ENCODE assay signal across 16 cellular contexts in genomic region chr1:157040802-157041201, GRCh38. TPM values are rescaled to one million over a fixed set of nuclear protein-coding genes. Genes with fewer than 3 reads are reported as not detected.
DNase-seq lines count a peak whose midpoint lies in the region; ATAC-seq, FAIRE-seq and TF ChIP-seq lines count a peak whose summit lies in the region.
"Had no signal": no experiment of that assay in that cellular context is flagged by ENCODE, and none has a peak within 500 bp of the region (broad histone marks: within the 10 kb centered on the region; RNA-seq: fewer than 3 reads in every experiment).

No MANE protein-coding gene starts in this region.

- H3K9ac ChIP-seq in adipocyte (ENCODE audit: low read length) = no peak overlapping the region

- H3K27ac ChIP-seq in A549 = no peak overlapping the region
- H3K27ac ChIP-seq in upper lobe of left lung = no peak overlapping the region
- H3K27ac ChIP-seq: gastroesophageal sphincter had no signal

- H3K4me1 Mint-ChIP-seq in type B pancreatic cell (ENCODE audit: unreplicated experiment) = peaks cover 54% of the 10 kb centered on the region

- H3K4me2 ChIP-seq in A549 = peak overlapping the region; percentile 4; the same call in 1 of the 3 replicates

- no peak overlapping the region for H3K27ac Mint-ChIP-seq in type B pancreatic cell

- no peak for FAIRE-seq in A549 (lab: Jason Lieb, UNC)
- FAIRE-seq: A204.1, D721Med had no signal

- DNase-seq in A549 (ENCODE audit: low read depth in 1 of 2, low spot score in 1 of 2) = no peak
- peak; percentile 86 for DNase-seq in HCEC 1CT
- peak; percentile 42 for DNase-seq in adipocyte (ENCODE audit: low read depth)
- DNase-seq in fibroblast of the aortic adventitia (ENCODE audit: low read depth) = peak; percentile 82
- no peak for DNase-seq in upper lobe of left lung
- no peak for DNase-seq in type B pancreatic cell (ENCODE audit: extremely low spot score, unreplicated experiment)
- DNase-seq: NCI-H2171, occipital lobe had no signal

- no peak overlapping the region for H3K4me3 Mint-ChIP-seq in type B pancreatic cell

- TF ChIP-seq RAD21 in A549 (conservative IDR thresholded peaks at IDR 0.05 in 1 of 2, IDR thresholded peaks at IDR 0.05 in 1 of 2) = no peak

- no peak for TF ChIP-seq EP300 in A549 (IDR thresholded peaks at IDR 0.05)
- no peak for TF ChIP-seq EP300 in upper lobe of left lung (IDR thresholded peaks at IDR 0.05)

- CTCF ChIA-PET in A549 (lab: Yijun Ruan, JAX) = interaction anchor here (1.4 kb wide), 1 partner anchor 94 kb away, joined by 3 read pairs; no protein-coding TSS in a partner anchor

- H3K9me3 ChIP-seq in A549 = no peaks in the 10 kb centered on the region
- H3K9me3 ChIP-seq in adipocyte (ENCODE audit: control insufficient read depth, low read length) = no peaks in the 10 kb centered on the region
- H3K9me3 ChIP-seq in upper lobe of left lung = no peaks in the 10 kb centered on the region
- H3K9me3 ChIP-seq: gastroesophageal sphincter had no signal

- POLR2A ChIA-PET in A549 (lab: Yijun Ruan, JAX) = no interaction called here

- TF ChIP-seq CTCF in A549 (IDR thresholded peaks at IDR 0.05) (no peak), fibroblast of the aortic adventitia (IDR thresholded peaks at IDR 0.05; ENCODE audit: insufficient read depth, low read length) (no peak), upper lobe of left lung (IDR thresholded peaks at IDR 0.05) (no peak), type B pancreatic cell (conservative IDR thresholded peaks at IDR 0.05) (no peak)

- H3K4me1 ChIP-seq in A549 = peaks cover 31% of the 10 kb centered on the region
- peaks cover 58% of the 10 kb centered on the region for H3K4me1 ChIP-seq in adipocyte (ENCODE audit: control insufficient read depth, insufficient read depth, low read length)
- H3K4me1 ChIP-seq in upper lobe of left lung = peaks cover 21 to 51% (median 31%) of the 10 kb centered on the region in 4 donors

- ATAC-seq in A549 (no peak), GM21447 (IDR thresholded peaks at IDR 0.05; ENCODE audit: unreplicated experiment) (no peak), upper lobe of left lung (ENCODE audit: low FRiP score in 2 of 2) (no peak), GM18511 (IDR thresholded peaks at IDR 0.05; ENCODE audit: unreplicated experiment) (no peak)
- ATAC-seq: activated CD4-positive, CD25-positive, alpha-beta regulatory T cell treated with anti-CD3 and anti-CD28 coated beads, Interleukin-2, amount 50 U/mL, for 24 hours; gastroesophageal sphincter had no signal

- H3K27me3 ChIP-seq in adipocyte (replicated peaks; ENCODE audit: control insufficient read depth, insufficient read depth, low read length) (no peaks in the 10 kb centered on the region), upper lobe of left lung (no peaks in the 10 kb centered on the region)
- H3K27me3 ChIP-seq: gastroesophageal sphincter had no signal

- 24% methylated on average over 1 of the region's 1 CpG for WGBS in A549 (ENCODE audit: missing lambda C conversion rate)
- WGBS in upper lobe of left lung, 2 donors = 76% methylated on average over 1 of the region's 1 CpG

- H3K27me3 Mint-ChIP-seq in type B pancreatic cell = no peaks in the 10 kb centered on the region

- H3K4me3 ChIP-seq in A549 = no peak overlapping the region
- peak overlapping the region; percentile 16 for H3K4me3 ChIP-seq in adipocyte (ENCODE audit: low read length)
- no peak overlapping the region for H3K4me3 ChIP-seq in fibroblast of the aortic adventitia (ENCODE audit: low read depth, low read length)
- H3K4me3 ChIP-seq in upper lobe of left lung = no peak overlapping the region
- H3K4me3 ChIP-seq: gastroesophageal sphincter, skin epidermis had no signal

- peaks cover 5% of the 10 kb centered on the region for H3K9me3 Mint-ChIP-seq in type B pancreatic cell

- H3K36me3 Mint-ChIP-seq in type B pancreatic cell = peaks cover 19% of the 10 kb centered on the region

- H3K36me3 ChIP-seq in adipocyte (ENCODE audit: control insufficient read depth, insufficient read depth, low read length, severe bottlenecking) = no peaks in the 10 kb centered on the region
- no peaks in the 10 kb centered on the region for H3K36me3 ChIP-seq in upper lobe of left lung
- H3K36me3 ChIP-seq: gastroesophageal sphincter had no signal

- TF ChIP-seq POLR2A in A549 (IDR thresholded peaks at IDR 0.05; ENCODE audit: low read length) (no peak), upper lobe of left lung (IDR thresholded peaks at IDR 0.05) (no peak)

TF ChIP-seq in A549, 52 proteins besides CTCF, POLR2A, EP300 and RAD21:
- no peak for TF ChIP-seq FOSB (CRISPR knock-in tag; IDR thresholded peaks at IDR 0.05)
- no peak for TF ChIP-seq NFE2L2 (conservative IDR thresholded peaks at IDR 0.05; ENCODE audit: low read length)
- no peak for TF ChIP-seq CHD2 (IDR thresholded peaks at IDR 0.05; ENCODE audit: low read length, partially characterized antibody)
- TF ChIP-seq ZFP36 (IDR thresholded peaks at IDR 0.05; ENCODE audit: borderline replicate concordance, partially characterized antibody) = no peak
- TF ChIP-seq, protein P1, sequence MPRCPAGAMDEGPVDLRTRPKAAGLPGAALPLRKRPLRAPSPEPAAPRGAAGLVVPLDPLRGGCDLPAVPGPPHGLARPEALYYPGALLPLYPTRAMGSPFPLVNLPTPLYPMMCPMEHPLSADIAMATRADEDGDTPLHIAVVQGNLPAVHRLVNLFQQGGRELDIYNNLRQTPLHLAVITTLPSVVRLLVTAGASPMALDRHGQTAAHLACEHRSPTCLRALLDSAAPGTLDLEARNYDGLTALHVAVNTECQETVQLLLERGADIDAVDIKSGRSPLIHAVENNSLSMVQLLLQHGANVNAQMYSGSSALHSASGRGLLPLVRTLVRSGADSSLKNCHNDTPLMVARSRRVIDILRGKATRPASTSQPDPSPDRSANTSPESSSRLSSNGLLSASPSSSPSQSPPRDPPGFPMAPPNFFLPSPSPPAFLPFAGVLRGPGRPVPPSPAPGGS (IDR thresholded peaks at IDR 0.05) = no peak
- TF ChIP-seq ELK1 (IDR thresholded peaks at IDR 0.05; ENCODE audit: low read depth, low read length) = no peak
- TF ChIP-seq PHF8 (IDR thresholded peaks at IDR 0.05; ENCODE audit: borderline replicate concordance, low read depth) = no peak
- TF ChIP-seq E2F6 (IDR thresholded peaks at IDR 0.05; ENCODE audit: borderline replicate concordance, low read depth) = no peak
- no peak for TF ChIP-seq POLR2AphosphoS2 (conservative IDR thresholded peaks at IDR 0.05; ENCODE audit: low read length)
- no peak for TF ChIP-seq HOXA7 (CRISPR knock-in tag; IDR thresholded peaks at IDR 0.05)
- no peak for TF ChIP-seq JUN (IDR thresholded peaks at IDR 0.05)
TF ChIP-seq in A549: peak in this region for 0.

RNA-seq across cellular contexts. Expression of gene ARHGEF11, which starts 4.7 kb away (rescaled TPM):
- polyA plus RNA-seq in A549 (2011; rRNA removed) (17.1 and 21.3 TPM in 2 replicates), A549 (2017; fragmentation: RNase III; extraction: RNeasy Plus Mini Kit Qiagen cat#74134 plus additional on column Dnase treatment) (13.7 to 15.7 TPM (median 14.9 TPM) in 3 replicates)
- polyA plus RNA-seq in A549 (2012; cell fraction: cytosol; rRNA removed) = 18.5 and 24.8 TPM in 2 replicates
- polyA plus RNA-seq in A549 (2012; cell fraction: nucleus; rRNA removed) = 42.8 and 49.3 TPM in 2 replicates
- polyA minus RNA-seq in A549 (2011; rRNA and poly(A)+ RNA removed) = 39.5 and 45.8 TPM in 2 replicates
- total RNA-seq in fibroblast of the aortic adventitia (ENCODE audit: low replicate concordance) (32.2 and 53.2 TPM in 2 replicates), upper lobe of left lung (100 to 1,000 TPM in 1 of 6 donors, 10 to 100 TPM in 5; 39.2 to 170 (median 50.9) TPM), type B pancreatic cell (ENCODE audit: low replicate concordance) (33.7 and 43.7 TPM in 2 replicates)

RNA-seq across cellular contexts. Expression of gene ETV3L, which starts 58.8 kb away (rescaled TPM):
- polyA plus RNA-seq in A549 (2011; rRNA removed) = not detected in 2 replicates
- polyA plus RNA-seq in A549 (2012; cell fraction: cytosol; rRNA removed) = not detected in 2 replicates
- not detected in 2 replicates for polyA plus RNA-seq in A549 (2012; cell fraction: nucleus; rRNA removed)
- polyA plus RNA-seq in A549 (2017; fragmentation: RNase III; extraction: RNeasy Plus Mini Kit Qiagen cat#74134 plus additional on column Dnase treatment) = not detected in 3 replicates
- not detected in 2 replicates for polyA minus RNA-seq in A549 (2011; rRNA and poly(A)+ RNA removed)
- total RNA-seq in fibroblast of the aortic adventitia (ENCODE audit: low replicate concordance) = not detected in 2 replicates
- total RNA-seq in upper lobe of left lung = not detected
- total RNA-seq in type B pancreatic cell (ENCODE audit: low replicate concordance) = not detected in 2 replicates
- total RNA-seq: gastroesophageal sphincter, occipital lobe had no signal
- polyA plus RNA-seq: adipose tissue had no signal

Comparison
In these comparisons a context has a peak if more than half of its experiments do, and no peak if none do; other contexts are left out.
1. DNase-seq: peak in HCEC 1CT (single experiment), adipocyte (single experiment) and fibroblast of the aortic adventitia (single experiment); none in A549 (0 of 2), upper lobe of left lung (0 of 2) and type B pancreatic cell (single experiment).